ENCODE assay signal across 10 cellular contexts in genomic region chr19:3274245-3275067, GRCh38. TPM values are rescaled to one million over a fixed set of nuclear protein-coding genes. Genes with fewer than 3 reads are reported as not detected.
DNase-seq lines count a peak whose midpoint lies in the region; ATAC-seq, FAIRE-seq and TF ChIP-seq lines count a peak whose summit lies in the region.
"Had no signal": no experiment of that assay in that cellular context is flagged by ENCODE, and none has a peak within 500 bp of the region (broad histone marks: within the 10 kb centered on the region; RNA-seq: fewer than 3 reads in every experiment).

No MANE protein-coding gene starts in this region.

- H4K5ac ChIP-seq in H1 (ENCODE audit: insufficient read length, low read depth, low read length), result no peak overlapping the region

- no peak overlapping the region for H2BK20ac ChIP-seq in H1 (ENCODE audit: low read length)

- no peak for ATAC-seq in stimulated activated naive CD8-positive, alpha-beta T cell treated with anti-CD3 and anti-CD28 coated beads, Interleukin-15, amount 100 ng/mL, for 72 hours
- ATAC-seq in GM19463 (IDR thresholded peaks at IDR 0.05; ENCODE audit: unreplicated experiment), result no peak

- H3K27me3 ChIP-seq in WERI-Rb-1 (ENCODE audit: insufficient read depth, low read depth, severe bottlenecking) (peaks cover 5% of the 10 kb centered on the region), H1 (replicated peaks in 1 of 4; ENCODE audit: control insufficient read depth in 3 of 4, extremely low read depth in 1 of 4, insufficient read depth in 3 of 4, low read length in 3 of 4) (peaks cover 0 to 7% (median 6%) of the 10 kb centered on the region in 4 experiments; a peak in 4 of 7 replicates)

- no peak for FAIRE-seq in H1 (lab: Jason Lieb, UNC)
- FAIRE-seq: kidney had no signal

- no peak overlapping the region for H2BK5ac ChIP-seq in H1 (ENCODE audit: low read depth, low read length)

- WGBS in H1 (ENCODE audit: extremely low coverage in 1 of 2, insufficient coverage in 1 of 2, insufficient read length in 1 of 2, insufficient replicate concordance in 2 of 2, low coverage in 1 of 2, low lambda C conversion rate in 2 of 2, missing lambda C conversion rate in 1 of 2), 2 experiments, result 82% methylated on average over 12 of the region's 12 CpGs; no CpG with 5 or more reads in 1 of the 2 experiments

- no peak for DNase-seq in activated naive CD4-positive, alpha-beta T cell treated with Interleukin-2 at 50 U/mL for 16 hours
- no peak for DNase-seq in WERI-Rb-1
- DNase-seq in H1 (ENCODE audit: low read depth in 1 of 2, low spot score in 2 of 2), result no peak
- no peak for DNase-seq in stimulated activated naive CD8-positive, alpha-beta T cell treated with anti-CD3 and anti-CD28 coated beads, Interleukin-15, amount 100 ng/mL, for 72 hours
- DNase-seq in 8988T, result no peak
- DNase-seq in cortex of kidney (lab: John Stamatoyannopoulos, UW), result no peak
- DNase-seq: kidney, transverse colon had no signal

- H3K36me3 ChIP-seq in WERI-Rb-1 (no peaks in the 10 kb centered on the region), H1 (ENCODE audit: control insufficient read depth in 2 of 4, insufficient read depth in 4 of 4, low read length in 3 of 4) (no peaks in the 10 kb centered on the region)
- H3K36me3 ChIP-seq: transverse colon had no signal

- no peaks in the 10 kb centered on the region for H3K36me3 Mint-ChIP-seq in activated naive CD4-positive, alpha-beta T cell treated with anti-CD3 and anti-CD28 coated beads, Interleukin-2, amount 50 U/mL, for 24 hours

- no peaks in the 10 kb centered on the region for H3K9me3 Mint-ChIP-seq in activated naive CD4-positive, alpha-beta T cell treated with anti-CD3 and anti-CD28 coated beads, Interleukin-2, amount 50 U/mL, for 24 hours
- no peaks in the 10 kb centered on the region for H3K9me3 Mint-ChIP-seq in stimulated activated naive CD8-positive, alpha-beta T cell treated with anti-CD3 and anti-CD28 coated beads, Interleukin-15, amount 100 ng/mL, for 72 hours

- TF ChIP-seq RAD21 in H1 (IDR thresholded peaks at IDR 0.05 in 1 of 2, conservative IDR thresholded peaks at IDR 0.05 in 1 of 2; ENCODE audit: low read depth in 2 of 2, low read length in 2 of 2), result no peak

- peaks cover 9% of the 10 kb centered on the region for H3K9me3 ChIP-seq in WERI-Rb-1 (ENCODE audit: severe bottlenecking)
- peaks cover 6 to 7% of the 10 kb centered on the region in 2 experiments; a peak in 3 of 4 replicates for H3K9me3 ChIP-seq in H1 (ENCODE audit: insufficient read depth in 2 of 2, low read depth in 1 of 2, low read length in 1 of 2)

- POLR2A ChIA-PET in H1 (lab: Charles Lee; ENCODE audit: partially characterized antibody), result interaction anchor here (0.9 to 1.4 kb wide), 4 partner anchors 10 to 695 kb away, joined by 3 to 5 read pairs (median 4); no protein-coding TSS in a partner anchor

- H3K18ac ChIP-seq in H1 (ENCODE audit: extremely low read depth, low read length), result no peak overlapping the region

- CTCF ChIA-PET in H1 (lab: Charles Lee; ENCODE audit: partially characterized antibody), result interaction anchor here (0.7 to 4.7 kb wide), 20 partner anchors 9 to 317 kb away, joined by 3 to 29 read pairs (median 6); no protein-coding TSS in a partner anchor

- H3K79me2 ChIP-seq in H1 (ENCODE audit: control insufficient read depth in 1 of 2, insufficient read depth in 2 of 2, low read length in 2 of 2), result no peaks in the 10 kb centered on the region

- H3K4me3 Mint-ChIP-seq in activated naive CD4-positive, alpha-beta T cell treated with anti-CD3 and anti-CD28 coated beads, Interleukin-2, amount 50 U/mL, for 24 hours, result peak overlapping the region; percentile 87
- H3K4me3 Mint-ChIP-seq in stimulated activated naive CD8-positive, alpha-beta T cell treated with anti-CD3 and anti-CD28 coated beads, Interleukin-15, amount 100 ng/mL, for 72 hours, result peak overlapping the region; percentile 88 to 96

- H3K4ac ChIP-seq in H1 (replicated peaks; ENCODE audit: insufficient read length, low read depth, low read length), result no peak overlapping the region

- no peak for TF ChIP-seq CTCF in WERI-Rb-1 (IDR thresholded peaks at IDR 0.05; ENCODE audit: low read depth, low read length)
- TF ChIP-seq CTCF in H1 (IDR thresholded peaks at IDR 0.05; ENCODE audit: control extremely low read depth in 1 of 3, insufficient read depth in 1 of 3, low read depth in 1 of 3, low read length in 3 of 3), result no peak

- H2AK5ac ChIP-seq in H1 (ENCODE audit: low read depth, low read length), result 0 out of 2 replicates have a peak overlapping the region, but pooled peaks have one; percentile 60

- H3K56ac ChIP-seq in H1 (replicated peaks; ENCODE audit: insufficient read length, low read depth, low read length), result no peak overlapping the region

- H2BK15ac ChIP-seq in H1 (ENCODE audit: low read length), result 0 out of 2 replicates have a peak overlapping the region, but pooled peaks have one; percentile 81

- no peak overlapping the region for H3K23ac ChIP-seq in H1 (ENCODE audit: insufficient read length)

- no peak overlapping the region for H2BK120ac ChIP-seq in H1 (replicated peaks; ENCODE audit: low read depth, low read length)

- peak overlapping the region; percentile 56 for H4K91ac ChIP-seq in H1 (replicated peaks; ENCODE audit: insufficient read length, low read length)

- H3K27ac ChIP-seq in WERI-Rb-1 (no peak overlapping the region), H1 (ENCODE audit: low read depth, low read length) (no peak overlapping the region)

- TF ChIP-seq POLR2A in H1 (IDR thresholded peaks at IDR 0.05; ENCODE audit: control extremely low read depth in 1 of 2, low read depth in 2 of 2, low read length in 2 of 2), result no peak

- peaks cover 6 to 15% of the 10 kb centered on the region in 2 experiments for H4K20me1 ChIP-seq in H1 (replicated peaks in 1 of 2; ENCODE audit: control insufficient read depth in 1 of 2, insufficient read depth in 2 of 2, low read length in 2 of 2)

- H3K4me1 ChIP-seq in H1 (replicated peaks in 1 of 4; ENCODE audit: control insufficient read depth in 3 of 4, insufficient read depth in 4 of 4, low read length in 3 of 4), result peaks cover 2 to 16% (median 5%) of the 10 kb centered on the region in 4 experiments; a peak in 6 of 7 replicates

- peak overlapping the region in 1 of 4 experiments; percentile 29; a peak in 1 of 7 replicates for H3K9ac ChIP-seq in H1 (replicated peaks in 1 of 4; ENCODE audit: extremely low read depth in 1 of 4, low read depth in 3 of 4, low read length in 3 of 4)

- no peak overlapping the region for H3K14ac ChIP-seq in H1 (ENCODE audit: insufficient read length)

- no peak for TF ChIP-seq EP300 in H1 (IDR thresholded peaks at IDR 0.05; ENCODE audit: borderline replicate concordance in 1 of 2, low read depth in 2 of 2, low read length in 2 of 2)

- no peak overlapping the region for H3K27ac Mint-ChIP-seq in activated naive CD4-positive, alpha-beta T cell treated with anti-CD3 and anti-CD28 coated beads, Interleukin-2, amount 50 U/mL, for 24 hours
- peak overlapping the region in 1 of 2 donors; percentile 16 for H3K27ac Mint-ChIP-seq in stimulated activated naive CD8-positive, alpha-beta T cell treated with anti-CD3 and anti-CD28 coated beads, Interleukin-15, amount 100 ng/mL, for 72 hours

- H2AFZ ChIP-seq in H1 (ENCODE audit: low read length), result no peak overlapping the region

- H3K4me3 ChIP-seq in WERI-Rb-1 (ENCODE audit: low read depth, low read length) (peak overlapping the region; percentile 60), H1 (ENCODE audit: extremely low read depth in 1 of 4, insufficient read depth in 2 of 4, low read depth in 3 of 4, low read length in 4 of 4) (peak overlapping the region in 1 of 4 experiments; percentile 84; a peak in 2 of 8 replicates)

- peak overlapping the region; percentile 44 to 96; a peak in 3 of 4 replicates for H3K4me2 ChIP-seq in H1 (ENCODE audit: insufficient read depth in 1 of 2, low read depth in 2 of 2, low read length in 2 of 2)

- peaks cover 12% of the 10 kb centered on the region for H3K4me1 Mint-ChIP-seq in activated naive CD4-positive, alpha-beta T cell treated with anti-CD3 and anti-CD28 coated beads, Interleukin-2, amount 50 U/mL, for 24 hours
- H3K4me1 Mint-ChIP-seq in stimulated activated naive CD8-positive, alpha-beta T cell treated with anti-CD3 and anti-CD28 coated beads, Interleukin-15, amount 100 ng/mL, for 72 hours, result peaks cover 12% of the 10 kb centered on the region

- peaks cover 3% of the 10 kb centered on the region; the same call in 1 of the 2 replicates for H3K23me2 ChIP-seq in H1 (ENCODE audit: low read depth, low read length)

- no peak overlapping the region for H4K8ac ChIP-seq in H1 (ENCODE audit: extremely low read depth, insufficient read depth, low read length)

- H3K79me1 ChIP-seq in H1 (ENCODE audit: low read depth, low read length), result no peaks in the 10 kb centered on the region

- H2BK12ac ChIP-seq in H1 (ENCODE audit: low read depth, low read length), result no peak overlapping the region

- H3K27me3 Mint-ChIP-seq in activated naive CD4-positive, alpha-beta T cell treated with anti-CD3 and anti-CD28 coated beads, Interleukin-2, amount 50 U/mL, for 24 hours, result peaks cover 15% of the 10 kb centered on the region
- peaks cover 19% of the 10 kb centered on the region for H3K27me3 Mint-ChIP-seq in stimulated activated naive CD8-positive, alpha-beta T cell treated with anti-CD3 and anti-CD28 coated beads, Interleukin-15, amount 100 ng/mL, for 72 hours

TF ChIP-seq in H1, 55 proteins besides CTCF, POLR2A, EP300 and RAD21:
- TF ChIP-seq RXRA (IDR thresholded peaks at IDR 0.05; ENCODE audit: insufficient read depth, low read depth, low read length), result no peak
- TF ChIP-seq BACH1 (IDR thresholded peaks at IDR 0.05; ENCODE audit: low read length), result no peak
- TF ChIP-seq KDM4A (IDR thresholded peaks at IDR 0.05; ENCODE audit: low read depth, low read length, severe bottlenecking), result no peak

RNA-seq across cellular contexts. Expression of gene CELF5, which starts 50.0 kb away (rescaled TPM):
- 9.8 and 9.9 TPM in 2 replicates for total RNA-seq in H1 (2021; fragmentation: NEBNext Ultra II Directional; extraction: Animal tissue kit (Norgen Biotek cat#: 25700))
- polyA plus RNA-seq in H1 (2011; rRNA removed), result 15.0 and 18.2 TPM in 2 replicates
- polyA plus RNA-seq in H1 (2011; cell fraction: cytosol; rRNA removed), result 15.4 TPM
- 43.5 TPM for polyA plus RNA-seq in H1 (2011; cell fraction: nucleus; rRNA removed)
- 9.0 to 15.7 TPM (median 12.5 TPM) in 4 replicates for polyA plus RNA-seq in H1 (2012, experiment 1 of 2)
- polyA plus RNA-seq in H1 (2012, experiment 2 of 2), result 6.1 TPM
- polyA plus RNA-seq in H1 (2013, experiment 1 of 2), result 11.1 TPM
- polyA plus RNA-seq in H1 (2013, experiment 2 of 2), result 10.4 TPM
- 4.4 and 4.7 TPM in 2 replicates for polyA minus RNA-seq in H1 (2011; rRNA and poly(A)+ RNA removed)
- polyA minus RNA-seq in H1 (2011; cell fraction: cytosol; rRNA and poly(A)+ RNA removed), result 4.8 TPM
- 11.7 TPM for polyA minus RNA-seq in H1 (2011; cell fraction: nucleus; rRNA and poly(A)+ RNA removed)
